ENCODE assay signal across 15 cellular contexts in genomic region chr3:16254933-16255725, GRCh38. TPM values are rescaled to one million over a fixed set of nuclear protein-coding genes. Genes with fewer than 3 reads are reported as not detected.
A peak's percentile ranks its signal among the peaks of the same experiment; 100 is the strongest.
DNase-seq lines count a peak whose midpoint lies in the region; ATAC-seq and TF ChIP-seq lines count a peak whose summit lies in the region.
"Had no signal": no experiment of that assay in that cellular context is flagged by ENCODE, and none has a peak within 500 bp of the region (broad histone marks: within the 10 kb centered on the region; RNA-seq: fewer than 3 reads in every experiment).

No MANE protein-coding gene starts in this region.

- no peak overlapping the region for H3K4me3 Mint-ChIP-seq in activated naive CD4-positive, alpha-beta T cell treated with anti-CD3 and anti-CD28 coated beads, Interleukin-2, amount 10 ng/mL, durations not matched to agents 7 days and 5 days
- H3K4me3 Mint-ChIP-seq in T-helper 2 cell treated with Interferon-gamma antibody and Interleukin-4, amounts not matched to agents 5 μg/mL and 100 μg/mL, for 36 hours: peak overlapping the region; percentile 58
- H3K4me3 Mint-ChIP-seq: CD4-positive, CD25-positive, alpha-beta regulatory T cell had no signal

- no peak overlapping the region for H3K56ac ChIP-seq in IMR-90 (ENCODE audit: extremely low read depth, insufficient read depth, low read length)

- H4K91ac ChIP-seq in IMR-90 (ENCODE audit: insufficient read depth, low read depth, low read length): no peak overlapping the region

- peaks cover 5% of the 10 kb centered on the region for H3K36me3 ChIP-seq in IMR-90 (ENCODE audit: control insufficient read depth, insufficient read depth, low read length)
- H3K36me3 ChIP-seq in psoas muscle (ENCODE audit: insufficient read depth in 1 of 2, low read depth in 1 of 2): peaks cover 3 to 16% of the 10 kb centered on the region in 2 donors
- peaks cover 14% of the 10 kb centered on the region for H3K36me3 ChIP-seq in A673 (ENCODE audit: insufficient read depth, low read length, poor library complexity, severe bottlenecking)

- H3K14ac ChIP-seq in IMR-90 (replicated peaks; ENCODE audit: low read depth, low read length): no peak overlapping the region

- in situ Hi-C loops in IMR-90 (cut with MboI; ENCODE audit: low sequenced_read_pairs): loop anchor here (5.0 kb wide), 1 partner anchor 433 kb away; no protein-coding TSS in a partner anchor

- BruUV-seq in IMR-90 (replicated peaks; lab: Mats Ljungman, UMichigan) (no TSS peak), A673 (replicated peaks; lab: Mats Ljungman, UMichigan) (no TSS peak)

- no peak overlapping the region for H3K23ac ChIP-seq in IMR-90 (ENCODE audit: low read depth, low read length)

- dilution Hi-C loops in IMR-90 (cut with HindIII; ENCODE audit: low sequenced_read_pairs, unreplicated experiment): no loop called here

- peak overlapping the region; percentile 15 for H3K27ac Mint-ChIP-seq in activated naive CD4-positive, alpha-beta T cell treated with anti-CD3 and anti-CD28 coated beads, Interleukin-2, amount 10 ng/mL, durations not matched to agents 7 days and 5 days
- peak overlapping the region; percentile 3 for H3K27ac Mint-ChIP-seq in T-helper 2 cell treated with Interferon-gamma antibody and Interleukin-4, amounts not matched to agents 5 μg/mL and 100 μg/mL, for 36 hours
- H3K27ac Mint-ChIP-seq: CD4-positive, CD25-positive, alpha-beta regulatory T cell had no signal

- H3K4ac ChIP-seq in IMR-90 (ENCODE audit: low read depth, low read length): no peak overlapping the region

- H2BK20ac ChIP-seq in IMR-90 (ENCODE audit: low read depth, low read length): no peak overlapping the region

- H3K4me1 ChIP-seq in IMR-90 (ENCODE audit: control insufficient read depth, insufficient read depth, low read length): no peaks in the 10 kb centered on the region
- peaks cover 57% of the 10 kb centered on the region for H3K4me1 ChIP-seq in psoas muscle
- H3K4me1 ChIP-seq in A673 (ENCODE audit: insufficient read depth, low read length, poor library complexity, severe bottlenecking): no peaks in the 10 kb centered on the region

- POLR2A ChIA-PET in IMR-90 (lab: Charles Lee; ENCODE audit: unreplicated experiment): no interaction called here
- POLR2A ChIA-PET in A673 (lab: Charles Lee; ENCODE audit: low non-redundant PET): no interaction called here

- no CpG with 5 or more reads among the region's 8 CpGs for WGBS in IMR-90 (ENCODE audit: extremely low coverage in 2 of 2, insufficient read length in 1 of 2), 2 experiments
- 35 to 55% (median 44%) methylated on average over 8 of the region's 8 CpGs for WGBS in psoas muscle, 3 donors

- intact Hi-C loops in IMR-90 (cut with micrococcal nuclease) (no loop called here), psoas muscle (cut with DNase I) (no loop called here), A673 (cut with micrococcal nuclease; ENCODE audit: unreplicated experiment) (no loop called here)

- H3K9me3 Mint-ChIP-seq in activated naive CD4-positive, alpha-beta T cell treated with anti-CD3 and anti-CD28 coated beads, Interleukin-2, amount 10 ng/mL, durations not matched to agents 7 days and 5 days: no peaks in the 10 kb centered on the region
- no peaks in the 10 kb centered on the region for H3K9me3 Mint-ChIP-seq in T-helper 2 cell treated with Interferon-gamma antibody and Interleukin-4, amounts not matched to agents 5 μg/mL and 100 μg/mL, for 36 hours
- H3K9me3 Mint-ChIP-seq: CD4-positive, CD25-positive, alpha-beta regulatory T cell had no signal

- TF ChIP-seq POLR2A in IMR-90 (IDR thresholded peaks at IDR 0.05; ENCODE audit: low read depth, low read length): no peak

- ATAC-seq in IMR-90 (ENCODE audit: low read depth) (no peak), psoas muscle (peak; percentile 63 to 78 (median 69)), GM18867 (IDR thresholded peaks at IDR 0.05; ENCODE audit: unreplicated experiment) (no peak), HG02970 (IDR thresholded peaks at IDR 0.05; ENCODE audit: low FRiP score, unreplicated experiment) (no peak)
- ATAC-seq: mucosa of descending colon had no signal

- peaks cover 9% of the 10 kb centered on the region in 2 experiments; a peak in 2 of 4 replicates for H3K79me1 ChIP-seq in IMR-90 (ENCODE audit: low read depth in 1 of 2, low read length in 2 of 2)

- no peak overlapping the region for H3K18ac ChIP-seq in IMR-90 (ENCODE audit: low read depth, low read length)

- no peak overlapping the region for H2AK5ac ChIP-seq in IMR-90 (ENCODE audit: low read depth, low read length)

- no peak overlapping the region for H2BK120ac ChIP-seq in IMR-90 (ENCODE audit: low read depth, low read length)

- H4K8ac ChIP-seq in IMR-90 (ENCODE audit: low read depth in 2 of 2, low read length in 2 of 2): no peak overlapping the region

- peaks cover 27% of the 10 kb centered on the region for H3K4me1 Mint-ChIP-seq in activated naive CD4-positive, alpha-beta T cell treated with anti-CD3 and anti-CD28 coated beads, Interleukin-2, amount 10 ng/mL, durations not matched to agents 7 days and 5 days
- H3K4me1 Mint-ChIP-seq in T-helper 2 cell treated with Interferon-gamma antibody and Interleukin-4, amounts not matched to agents 5 μg/mL and 100 μg/mL, for 36 hours (ENCODE audit: low read depth): peaks cover 14% of the 10 kb centered on the region

- no peaks in the 10 kb centered on the region for H4K20me1 ChIP-seq in IMR-90 (ENCODE audit: insufficient read depth, low read length)

- no peak for DNase-seq in activated naive CD4-positive, alpha-beta T cell treated with anti-CD3 and anti-CD28 coated beads, Interleukin-2, amount 10 ng/mL, durations not matched to agents 7 days and 5 days
- DNase-seq in activated naive CD4-positive, alpha-beta T cell (lab: John Stamatoyannopoulos, UW): no peak
- no peak for DNase-seq in IMR-90
- no peak for DNase-seq in T-helper 2 cell treated with Interferon-gamma antibody and Interleukin-4, amounts not matched to agents 5 μg/mL and 100 μg/mL, for 36 hours (ENCODE audit: low spot score)
- no peak for DNase-seq in psoas muscle
- no peak for DNase-seq in A673 (ENCODE audit: low spot score)
- DNase-seq: activated CD4-positive, alpha-beta T cell treated with anti-CD3 and anti-CD28 coated beads for 48 hours; GF-D8; mucosa of descending colon; RPMI8226; stimulated activated naive CD4-positive, alpha-beta T cell; transverse colon had no signal

- H3K27me3 ChIP-seq in IMR-90 (ENCODE audit: control insufficient read depth, insufficient read depth, low read length) (no peaks in the 10 kb centered on the region), psoas muscle (ENCODE audit: insufficient read depth in 3 of 3, low read length in 2 of 3) (no peaks in the 10 kb centered on the region), A673 (replicated peaks; ENCODE audit: insufficient read depth, low read depth, low read length, poor library complexity) (no peaks in the 10 kb centered on the region)
- H3K27me3 ChIP-seq: transverse colon had no signal

- H3K27me3 Mint-ChIP-seq in activated naive CD4-positive, alpha-beta T cell treated with anti-CD3 and anti-CD28 coated beads, Interleukin-2, amount 10 ng/mL, durations not matched to agents 7 days and 5 days: no peaks in the 10 kb centered on the region
- no peaks in the 10 kb centered on the region for H3K27me3 Mint-ChIP-seq in T-helper 2 cell treated with Interferon-gamma antibody and Interleukin-4, amounts not matched to agents 5 μg/mL and 100 μg/mL, for 36 hours (ENCODE audit: low read depth)
- H3K27me3 Mint-ChIP-seq: CD4-positive, CD25-positive, alpha-beta regulatory T cell had no signal

- no peak overlapping the region for H2AFZ ChIP-seq in IMR-90 (replicated peaks; ENCODE audit: low read length, poor library complexity)

- peaks cover 10% of the 10 kb centered on the region for H3K36me3 Mint-ChIP-seq in activated naive CD4-positive, alpha-beta T cell treated with anti-CD3 and anti-CD28 coated beads, Interleukin-2, amount 10 ng/mL, durations not matched to agents 7 days and 5 days
- peaks cover 9% of the 10 kb centered on the region for H3K36me3 Mint-ChIP-seq in T-helper 2 cell treated with Interferon-gamma antibody and Interleukin-4, amounts not matched to agents 5 μg/mL and 100 μg/mL, for 36 hours (ENCODE audit: low read depth)

- H4K5ac ChIP-seq in IMR-90 (ENCODE audit: low read depth, low read length): no peak overlapping the region

- no peak overlapping the region for H3K4me3 ChIP-seq in IMR-90 (ENCODE audit: insufficient read depth, low read depth, low read length)
- H3K4me3 ChIP-seq in psoas muscle: no peak overlapping the region
- no peak overlapping the region for H3K4me3 ChIP-seq in A673 (ENCODE audit: low read depth, low read length, poor library complexity, severe bottlenecking)
- H3K4me3 ChIP-seq: mucosa of descending colon, transverse colon had no signal

- H3K27ac ChIP-seq in IMR-90 (ENCODE audit: insufficient read depth, low read length) (no peak overlapping the region), psoas muscle (peak overlapping the region; percentile 76), A673 (ENCODE audit: low read depth, low read length, poor library complexity, severe bottlenecking) (no peak overlapping the region)
- H3K27ac ChIP-seq: transverse colon had no signal

- no peak for TF ChIP-seq CTCF in IMR-90 (conservative IDR thresholded peaks at IDR 0.05; ENCODE audit: low read depth, low read length)
- TF ChIP-seq CTCF in psoas muscle (IDR thresholded peaks at IDR 0.05): no peak
- no peak for TF ChIP-seq CTCF in A673 (conservative IDR thresholded peaks at IDR 0.05; ENCODE audit: low read depth, low read length)

- no peaks in the 10 kb centered on the region for H3K9me1 ChIP-seq in IMR-90 (ENCODE audit: insufficient read depth, low read length)

- no peak for TF ChIP-seq RAD21 in IMR-90 (IDR thresholded peaks at IDR 0.05; ENCODE audit: low read length)

- CTCF ChIA-PET in activated naive CD4-positive, alpha-beta T cell treated with anti-CD3 and anti-CD28 coated beads, Interleukin-2, amount 10 ng/mL, durations not matched to agents 7 days and 5 days (lab: Charles Lee): interaction anchor here (0.7 to 3.4 kb wide), 3 partner anchors 9 to 206 kb away, joined by 3 to 8 read pairs (median 4); partner anchors contain the start of genes DPH3 and OXNAD1
- CTCF ChIA-PET in IMR-90 (lab: Yijun Ruan, JAX): no interaction called here
- CTCF ChIA-PET in A673 (lab: Charles Lee): no interaction called here

- no peaks in the 10 kb centered on the region for H3K9me3 ChIP-seq in IMR-90 (ENCODE audit: control insufficient read depth, insufficient read depth, low read length)
- H3K9me3 ChIP-seq in psoas muscle: no peaks in the 10 kb centered on the region
- H3K9me3 ChIP-seq in A673 (ENCODE audit: low read depth, low read length, poor library complexity, severe bottlenecking): no peaks in the 10 kb centered on the region
- H3K9me3 ChIP-seq: mucosa of descending colon, transverse colon had no signal

- H2AK9ac ChIP-seq in IMR-90 (replicated peaks; ENCODE audit: low read depth, low read length, poor library complexity): peak overlapping the region; percentile 42

- H2BK5ac ChIP-seq in IMR-90 (ENCODE audit: low read depth, low read length, poor library complexity, severe bottlenecking): no peak overlapping the region

- H3K4me2 ChIP-seq in IMR-90 (ENCODE audit: low read depth, low read length): no peak overlapping the region

- H3K9ac ChIP-seq in IMR-90 (ENCODE audit: low read depth, low read length): no peak overlapping the region

- no peak overlapping the region for H2BK15ac ChIP-seq in IMR-90 (ENCODE audit: low read depth, low read length)

RNA-seq across cellular contexts. Expression of gene DPH3, which starts 9.6 kb away (rescaled TPM):
- total RNA-seq in IMR-90 (2012; rRNA removed) (32.1 and 34.4 TPM in 2 replicates), psoas muscle (10 to 100 TPM; 23.5 to 53.3 (median 43.3) TPM), A673 (2021) (24.0 and 26.4 TPM in 2 replicates)
- polyA plus RNA-seq in IMR-90 (2012; rRNA removed) (11.4 and 12.9 TPM in 2 replicates), psoas muscle (100 to 1,000 TPM in 1 of 3 donors, 10 to 100 TPM in 2; 33.4 to 108 (median 76.9) TPM)
- polyA plus RNA-seq in IMR-90 (2012; cell fraction: cytosol; rRNA removed): 3.8 and 5.9 TPM in 2 replicates
- 0.71 and 4.2 TPM in 2 replicates for polyA plus RNA-seq in IMR-90 (2012; cell fraction: nucleus; rRNA removed; ENCODE audit: low replicate concordance)

RNA-seq across cellular contexts. Expression of gene OXNAD1, which starts 9.9 kb away (rescaled TPM):
- total RNA-seq in IMR-90 (2012; rRNA removed) (11.1 and 11.3 TPM in 2 replicates), psoas muscle (10 to 100 TPM in 2 of 4 donors, 1 to 10 TPM in 2; 5.4 to 15.5 (median 9.0) TPM), A673 (2021) (19.8 and 21.5 TPM in 2 replicates)
- polyA plus RNA-seq in IMR-90 (2012; rRNA removed) (5.0 and 6.2 TPM in 2 replicates), psoas muscle (10 to 100 TPM in 2 of 3 donors, 1 to 10 TPM in 1; 8.2 to 24.4 (median 11.9) TPM)
- 2.7 and 3.5 TPM in 2 replicates for polyA plus RNA-seq in IMR-90 (2012; cell fraction: cytosol; rRNA removed)
- 2.0 and 4.6 TPM in 2 replicates for polyA plus RNA-seq in IMR-90 (2012; cell fraction: nucleus; rRNA removed; ENCODE audit: low replicate concordance)

Comparison
In these comparisons a context has a peak if more than half of its experiments do, and no peak if none do; other contexts are left out.
1. ATAC-seq: peak in psoas muscle (4 of 4); none in IMR-90 (single experiment), GM18867 (single experiment) and HG02970 (single experiment).